ENCODE assay signal across 14 cellular contexts in genomic region chr5:173751266-173751600, GRCh38.
"Had no signal": no experiment of that assay in that cellular context is flagged by ENCODE, and none has a peak within 500 bp of the region (broad histone marks: within the 10 kb centered on the region; RNA-seq: fewer than 3 reads in every experiment).

No MANE protein-coding gene starts in this region.

- H3K27ac ChIP-seq: vagina, VCaP had no signal

- H3K27me3 ChIP-seq: neutrophil, vagina had no signal

- H3K27me3 Mint-ChIP-seq: activated CD4-positive, alpha-beta T cell treated with anti-CD3 and anti-CD28 coated beads for 36 hours; activated CD8-positive, alpha-beta T cell treated with anti-CD3 and anti-CD28 coated beads for 36 hours; activated naive CD8-positive, alpha-beta T cell treated with anti-CD3 and anti-CD28 coated beads, Interleukin-2, amount 10 ng/mL, durations not matched to agents 7 days and 5 days had no signal

- H3K36me3 Mint-ChIP-seq: activated naive CD8-positive, alpha-beta T cell treated with anti-CD3 and anti-CD28 coated beads, Interleukin-2, amount 10 ng/mL, durations not matched to agents 7 days and 5 days; mesothelial cell of epicardium had no signal

- H3K36me3 ChIP-seq: neutrophil, vagina had no signal

- H3K9me3 Mint-ChIP-seq: activated CD8-positive, alpha-beta T cell treated with anti-CD3 and anti-CD28 coated beads for 36 hours; activated naive CD8-positive, alpha-beta T cell treated with anti-CD3 and anti-CD28 coated beads, Interleukin-2, amount 10 ng/mL, durations not matched to agents 7 days and 5 days had no signal

- H3K4me1 Mint-ChIP-seq: activated CD4-positive, alpha-beta T cell treated with anti-CD3 and anti-CD28 coated beads for 36 hours; activated naive CD8-positive, alpha-beta T cell treated with anti-CD3 and anti-CD28 coated beads, Interleukin-2, amount 10 ng/mL, durations not matched to agents 7 days and 5 days had no signal

- H3K9me3 ChIP-seq: neutrophil, vagina had no signal

- H3K4me3 ChIP-seq: vagina had no signal

- H3K4me1 ChIP-seq: vagina had no signal

- DNase-seq: activated CD4-positive, alpha-beta T cell treated with anti-CD3 and anti-CD28 coated beads for 36 hours; activated CD8-positive, alpha-beta memory T cell treated with anti-CD3 and anti-CD28 coated beads, Interleukin-2, amount 50 U/mL, for 48 hours; activated CD8-positive, alpha-beta T cell treated with anti-CD3 and anti-CD28 coated beads for 36 hours; activated naive CD8-positive, alpha-beta T cell treated with anti-CD3 and anti-CD28 coated beads, Interleukin-2, amount 10 ng/mL, durations not matched to agents 7 days and 5 days; anterior cingulate cortex; dermis blood vessel endothelial cell; hypothalamus; posterior cingulate gyrus; stimulated activated CD4-positive, alpha-beta T cell treated with anti-CD3 and anti-CD28 coated beads, Interleukin-15, amount 100 ng/mL, for 24 hours; stimulated activated CD4-positive, alpha-beta T cell treated with anti-CD3 and anti-CD28 coated beads, Interleukin-4, amount 100 ng/mL, for 4 hours had no signal

- ATAC-seq: activated CD4-positive, alpha-beta T cell treated with anti-CD3 and anti-CD28 coated beads for 36 hours; activated CD8-positive, alpha-beta T cell treated with anti-CD3 and anti-CD28 coated beads for 36 hours had no signal

- H3K27ac Mint-ChIP-seq: activated CD4-positive, alpha-beta T cell treated with anti-CD3 and anti-CD28 coated beads for 36 hours; activated CD8-positive, alpha-beta T cell treated with anti-CD3 and anti-CD28 coated beads for 36 hours; activated naive CD8-positive, alpha-beta T cell treated with anti-CD3 and anti-CD28 coated beads, Interleukin-2, amount 10 ng/mL, durations not matched to agents 7 days and 5 days; mesothelial cell of epicardium had no signal

- H3K4me3 Mint-ChIP-seq: activated CD4-positive, alpha-beta T cell treated with anti-CD3 and anti-CD28 coated beads for 36 hours; activated CD8-positive, alpha-beta T cell treated with anti-CD3 and anti-CD28 coated beads for 36 hours; activated naive CD8-positive, alpha-beta T cell treated with anti-CD3 and anti-CD28 coated beads, Interleukin-2, amount 10 ng/mL, durations not matched to agents 7 days and 5 days; mesothelial cell of epicardium had no signal
